Comparison of ENCODE assay signal across 13 cellular contexts in the genomic region with DNA sequence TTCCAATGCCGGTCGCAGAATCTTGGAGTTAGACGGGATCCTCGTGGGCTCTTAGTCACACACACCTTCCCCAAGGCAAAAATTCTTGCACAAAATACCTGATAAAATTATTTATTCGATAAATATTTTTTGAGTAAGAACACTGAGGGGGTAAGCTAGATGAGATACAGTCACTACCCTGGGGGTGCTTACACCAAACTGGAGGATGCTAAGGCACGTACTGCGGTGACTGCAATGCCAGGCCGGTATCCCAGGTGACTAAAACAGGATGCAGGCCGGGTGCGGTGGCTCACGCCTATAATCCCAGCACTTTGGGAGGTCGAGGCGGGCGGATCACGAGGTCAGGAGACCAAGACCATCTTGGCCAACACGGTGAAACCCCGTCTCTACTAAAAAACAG. TPM values are rescaled to one million over a fixed set of nuclear protein-coding genes. Genes with fewer than 3 reads are reported as not detected.
DNase-seq lines count a peak whose midpoint lies in the region; FAIRE-seq and TF ChIP-seq lines count a peak whose summit lies in the region.
"Had no signal": no experiment of that assay in that cellular context is flagged by ENCODE, and none has a peak within 500 bp of the region (broad histone marks: within the 10 kb centered on the region; RNA-seq: fewer than 3 reads in every experiment).

No MANE protein-coding gene starts in this region.

- no peak overlapping the region for H2AK5ac ChIP-seq in H1 (ENCODE audit: low read depth, low read length)

- BruUV-seq in OCI-LY7 (replicated peaks; lab: Mats Ljungman, UMichigan), result no TSS peak

- H3K23me2 ChIP-seq in H1 (ENCODE audit: low read depth, low read length), result peaks cover 13% of the 10 kb centered on the region; the same call in 1 of the 2 replicates

- no peak for TF ChIP-seq POLR2A in H1 (IDR thresholded peaks at IDR 0.05; ENCODE audit: control extremely low read depth in 1 of 2, low read depth in 2 of 2, low read length in 2 of 2)

- H3K9ac ChIP-seq in H1 (replicated peaks in 1 of 4; ENCODE audit: extremely low read depth in 1 of 4, low read depth in 3 of 4, low read length in 3 of 4), result no peak overlapping the region
- no peak overlapping the region for H3K9ac ChIP-seq in skeletal muscle tissue (ENCODE audit: low read depth in 1 of 3, low read length in 3 of 3)
- no peak overlapping the region for H3K9ac ChIP-seq in SK-N-SH

- TF ChIP-seq EP300 in H1 (IDR thresholded peaks at IDR 0.05; ENCODE audit: borderline replicate concordance in 1 of 2, low read depth in 2 of 2, low read length in 2 of 2) (no peak), SK-N-SH (IDR thresholded peaks at IDR 0.05; ENCODE audit: borderline replicate concordance in 1 of 2, low read depth in 1 of 2, low read length in 1 of 2) (no peak)

- peak overlapping the region; percentile 96 for H2AFZ ChIP-seq in OCI-LY7 (ENCODE audit: low read length)
- no peak overlapping the region for H2AFZ ChIP-seq in H1 (ENCODE audit: low read length)
- no peak overlapping the region for H2AFZ ChIP-seq in SK-N-SH (ENCODE audit: low read depth)

- H3K36me3 ChIP-seq in OCI-LY7 (ENCODE audit: insufficient read depth, low read length) (no peaks in the 10 kb centered on the region), H1 (ENCODE audit: control insufficient read depth in 2 of 4, insufficient read depth in 4 of 4, low read length in 3 of 4) (no peaks in the 10 kb centered on the region), skeletal muscle tissue (ENCODE audit: control insufficient read depth in 3 of 3, insufficient read depth in 3 of 3, low read length in 3 of 3) (no peaks in the 10 kb centered on the region), SK-N-SH (replicated peaks in 1 of 2; ENCODE audit: control insufficient read depth in 1 of 2, insufficient read depth in 2 of 2, low read length in 1 of 2) (no peaks in the 10 kb centered on the region)

- TF ChIP-seq RAD21 in H1 (IDR thresholded peaks at IDR 0.05 in 1 of 2, conservative IDR thresholded peaks at IDR 0.05 in 1 of 2; ENCODE audit: low read depth in 2 of 2, low read length in 2 of 2) (no peak), SK-N-SH (IDR thresholded peaks at IDR 0.05; ENCODE audit: low read length) (no peak)

- no peak overlapping the region for H3K56ac ChIP-seq in H1 (replicated peaks; ENCODE audit: insufficient read length, low read depth, low read length)

- H3K4me1 ChIP-seq in OCI-LY7 (ENCODE audit: insufficient read depth, low read length, poor library complexity, severe bottlenecking) (peaks cover 17% of the 10 kb centered on the region), H1 (replicated peaks in 1 of 4; ENCODE audit: control insufficient read depth in 3 of 4, insufficient read depth in 4 of 4, low read length in 3 of 4) (peaks cover 0 to 8% (median 4%) of the 10 kb centered on the region in 4 experiments; a peak in 6 of 7 replicates), skeletal muscle tissue (ENCODE audit: control insufficient read depth in 3 of 3, insufficient read depth in 3 of 3, low read length in 3 of 3) (peaks cover 17 to 23% (median 22%) of the 10 kb centered on the region in 3 donors), SK-N-SH (ENCODE audit: control insufficient read depth in 1 of 2, insufficient read depth in 2 of 2, low read depth in 1 of 2, low read length in 1 of 2) (peaks cover 4 to 10% of the 10 kb centered on the region in 2 experiments; a peak in 3 of 4 replicates)

- H3K9me3 ChIP-seq in OCI-LY7 (ENCODE audit: low read length) (no peaks in the 10 kb centered on the region), H1 (ENCODE audit: insufficient read depth in 2 of 2, low read depth in 1 of 2, low read length in 1 of 2) (no peaks in the 10 kb centered on the region), skeletal muscle tissue (ENCODE audit: control insufficient read depth in 3 of 3, low read length in 3 of 3) (no peaks in the 10 kb centered on the region), SK-N-SH (no peaks in the 10 kb centered on the region)

- no peak overlapping the region for H4K91ac ChIP-seq in H1 (replicated peaks; ENCODE audit: insufficient read length, low read length)

- H3K9me2 ChIP-seq in OCI-LY7 (ENCODE audit: insufficient read depth, low read length) (no peaks in the 10 kb centered on the region), SK-N-SH (no peaks in the 10 kb centered on the region)

- H3K27ac ChIP-seq in OCI-LY7 (ENCODE audit: low read depth, low read length, poor library complexity, severe bottlenecking), result no peak overlapping the region
- H3K27ac ChIP-seq in H1 (ENCODE audit: low read depth, low read length), result no peak overlapping the region
- no peak overlapping the region for H3K27ac ChIP-seq in skeletal muscle tissue (ENCODE audit: low read depth, low read length)
- H3K27ac ChIP-seq in SK-N-SH (ENCODE audit: low read depth in 2 of 2, low read length in 1 of 2), result no peak overlapping the region

- H2BK15ac ChIP-seq in H1 (ENCODE audit: low read length), result no peak overlapping the region

- H2BK5ac ChIP-seq in H1 (ENCODE audit: low read depth, low read length), result no peak overlapping the region

- no peak overlapping the region for H3K18ac ChIP-seq in H1 (ENCODE audit: extremely low read depth, low read length)

- CTCF ChIA-PET in OCI-LY7 (lab: Charles Lee; ENCODE audit: unreplicated experiment), result no interaction called here
- CTCF ChIA-PET in H1 (lab: Charles Lee; ENCODE audit: partially characterized antibody), result interaction anchor here (0.5 to 1.0 kb wide), 3 partner anchors 190 to 240 kb away, joined by 3 read pairs; no protein-coding TSS in a partner anchor
- CTCF ChIA-PET in SK-N-SH (lab: Yijun Ruan, JAX), result interaction anchor here (0.8 kb wide), 1 partner anchor 202 kb away, joined by 4 read pairs; no protein-coding TSS in a partner anchor

- H3K79me2 ChIP-seq in OCI-LY7 (ENCODE audit: insufficient read depth, low read depth, low read length) (peaks cover 27% of the 10 kb centered on the region), H1 (ENCODE audit: control insufficient read depth in 1 of 2, insufficient read depth in 2 of 2, low read length in 2 of 2) (peaks cover 7 to 28% of the 10 kb centered on the region in 2 experiments), SK-N-SH (ENCODE audit: insufficient read depth) (peaks cover 30% of the 10 kb centered on the region)

- H3K79me1 ChIP-seq in H1 (ENCODE audit: low read depth, low read length), result peaks cover 10% of the 10 kb centered on the region

- POLR2A ChIA-PET in OCI-LY7 (lab: Charles Lee), result no interaction called here
- POLR2A ChIA-PET in H1 (lab: Charles Lee; ENCODE audit: partially characterized antibody), result interaction anchor here (0.8 to 1.9 kb wide), 5 partner anchors 12 to 253 kb away, joined by 3 to 8 read pairs (median 3); no protein-coding TSS in a partner anchor
- POLR2A ChIA-PET in SK-N-SH (lab: Yijun Ruan, JAX), result no interaction called here

- H3K4me2 ChIP-seq in OCI-LY7 (ENCODE audit: low read length), result peak overlapping the region; percentile 88
- H3K4me2 ChIP-seq in H1 (ENCODE audit: insufficient read depth in 1 of 2, low read depth in 2 of 2, low read length in 2 of 2), result peak overlapping the region; percentile 95 to 100; a peak in 2 of 4 replicates
- no peak overlapping the region for H3K4me2 ChIP-seq in SK-N-SH

- no peak overlapping the region for H3K14ac ChIP-seq in H1 (ENCODE audit: insufficient read length)

- H3F3A ChIP-seq in SK-N-SH (replicated peaks; ENCODE audit: insufficient read depth), result no peaks in the 10 kb centered on the region

- no peak overlapping the region for H2BK12ac ChIP-seq in H1 (ENCODE audit: low read depth, low read length)

- FAIRE-seq in H1 (lab: Jason Lieb, UNC), result no peak
- FAIRE-seq: D721Med, endothelial cell of umbilical vein had no signal

- whole genome bisulfite sequencing in H1 (ENCODE audit: extremely low coverage in 1 of 2, insufficient coverage in 1 of 2, insufficient read length in 1 of 2, insufficient replicate concordance in 2 of 2, low coverage in 1 of 2, low lambda C conversion rate in 2 of 2, missing lambda C conversion rate in 1 of 2), 2 experiments, result 95% methylated on average over 17 of the region's 17 CpGs; no CpG with 5 or more reads in 1 of the 2 experiments
- whole genome bisulfite sequencing in SK-N-SH (ENCODE audit: low lambda C conversion rate), result 92% methylated on average over 9 of the region's 17 CpGs

- no peak overlapping the region for H3K23ac ChIP-seq in H1 (ENCODE audit: insufficient read length)

- no peak overlapping the region for H2BK20ac ChIP-seq in H1 (ENCODE audit: low read length)

- intact Hi-C loops in OCI-LY7 (cut with micrococcal nuclease; ENCODE audit: unreplicated experiment), result loop anchor here (5.0 kb wide), 1 partner anchor 46 kb away; no protein-coding TSS in a partner anchor

- H3K27me3 ChIP-seq in H1 (replicated peaks in 1 of 4; ENCODE audit: control insufficient read depth in 3 of 4, extremely low read depth in 1 of 4, insufficient read depth in 3 of 4, low read length in 3 of 4) (no peaks in the 10 kb centered on the region), skeletal muscle tissue (ENCODE audit: control insufficient read depth in 3 of 3, insufficient read depth in 3 of 3, low read length in 3 of 3) (no peaks in the 10 kb centered on the region), SK-N-SH (ENCODE audit: insufficient read depth) (no peaks in the 10 kb centered on the region)

- H3K4me3 ChIP-seq in OCI-LY7 (ENCODE audit: low read depth, low read length, poor library complexity, severe bottlenecking) (peak overlapping the region; percentile 83), H1 (ENCODE audit: extremely low read depth in 1 of 4, insufficient read depth in 2 of 4, low read depth in 3 of 4, low read length in 4 of 4) (0 out of 8 replicates have a peak overlapping the region, but pooled peaks of 1 of the 4 experiments have one; percentile 87), skeletal muscle tissue (ENCODE audit: low read length in 3 of 3) (peak overlapping the region in 2 of 3 donors; percentile 96), SK-N-SH (ENCODE audit: low read depth in 2 of 2, low read length in 1 of 2) (no peak overlapping the region)

- H4K5ac ChIP-seq in H1 (ENCODE audit: insufficient read length, low read depth, low read length), result no peak overlapping the region

- no peak overlapping the region for H2BK120ac ChIP-seq in H1 (replicated peaks; ENCODE audit: low read depth, low read length)

- no peak overlapping the region for H4K8ac ChIP-seq in H1 (ENCODE audit: extremely low read depth, insufficient read depth, low read length)

- no peak for TF ChIP-seq CTCF in OCI-LY7 (conservative IDR thresholded peaks at IDR 0.05; ENCODE audit: low read length)
- TF ChIP-seq CTCF in H1 (IDR thresholded peaks at IDR 0.05; ENCODE audit: control extremely low read depth in 1 of 3, insufficient read depth in 1 of 3, low read depth in 1 of 3, low read length in 3 of 3), result no peak
- TF ChIP-seq CTCF in SK-N-SH (IDR thresholded peaks at IDR 0.05), result no peak

- no peak overlapping the region for H3K4ac ChIP-seq in H1 (replicated peaks; ENCODE audit: insufficient read length, low read depth, low read length)

- 0 out of 2 replicates have a peak, but pooled peaks cover 5% of the 10 kb centered on the region for H4K20me1 ChIP-seq in OCI-LY7 (ENCODE audit: insufficient read depth, low read length)
- H4K20me1 ChIP-seq in H1 (replicated peaks in 1 of 2; ENCODE audit: control insufficient read depth in 1 of 2, insufficient read depth in 2 of 2, low read length in 2 of 2), result peaks cover 8 to 9% of the 10 kb centered on the region in 2 experiments
- peaks cover 23% of the 10 kb centered on the region for H4K20me1 ChIP-seq in SK-N-SH (ENCODE audit: insufficient read depth)

- DNase-seq in activated CD8-positive, alpha-beta memory T cell treated with anti-CD3 and anti-CD28 coated beads for 24 hours, result peak; percentile 52
- no peak for DNase-seq in activated CD8-positive, alpha-beta memory T cell treated with anti-CD3 and anti-CD28 coated beads, Interleukin-2, amount 50 U/mL, for 4 hours
- DNase-seq in OCI-LY7 (ENCODE audit: low spot score) (no peak), H1 (ENCODE audit: low read depth in 1 of 2, low spot score in 2 of 2) (no peak), NCI-H526 treated with DMSO at 0.1 percent for 48 hours (lab: John Stamatoyannopoulos, UW) (no peak), NCI-H2107 (lab: John Stamatoyannopoulos, UW) (no peak), SK-N-SH (no peak)
- DNase-seq: activated CD4-positive, alpha-beta T cell treated with anti-CD3 and anti-CD28 coated beads for 1 hour; NCI-H2227 treated with DMSO at 0.1 percent for 48 hours had no signal

RNA-seq across cellular contexts. Expression of gene MRTFA, which starts 1.7 kb away (rescaled TPM):
- 25.6 and 47.7 TPM in 2 replicates for total RNA-seq in OCI-LY7 (2014; rRNA removed; shearing (Covaris generic))
- total RNA-seq in OCI-LY7 (2022) (60.4 and 66.9 TPM in 2 replicates), skeletal muscle tissue (25.6 TPM)
- 37.9 and 43.1 TPM in 2 replicates for total RNA-seq in H1 (2021; fragmentation: NEBNext Ultra II Directional; extraction: Animal tissue kit (Norgen Biotek cat#: 25700))
- polyA plus RNA-seq in H1 (2011; rRNA removed) (5.4 and 12.8 TPM in 2 replicates), SK-N-SH (2012; rRNA removed) (2.9 and 5.8 TPM in 2 replicates)
- 5.5 TPM for polyA plus RNA-seq in H1 (2011; cell fraction: cytosol; rRNA removed)
- 16.9 TPM for polyA plus RNA-seq in H1 (2011; cell fraction: nucleus; rRNA removed)
- 22.7 to 30.5 TPM (median 26.3 TPM) in 4 replicates for polyA plus RNA-seq in H1 (2012, experiment 1 of 2)
- polyA plus RNA-seq in H1 (2012, experiment 2 of 2), result 26.8 TPM
- polyA plus RNA-seq in H1 (2013, experiment 1 of 2), result 14.4 TPM
- 14.6 TPM for polyA plus RNA-seq in H1 (2013, experiment 2 of 2)
- polyA minus RNA-seq in H1 (2011; rRNA and poly(A)+ RNA removed), result 15.0 and 32.6 TPM in 2 replicates
- polyA minus RNA-seq in H1 (2011; cell fraction: cytosol; rRNA and poly(A)+ RNA removed), result 37.5 TPM
- 41.3 TPM for polyA minus RNA-seq in H1 (2011; cell fraction: nucleus; rRNA and poly(A)+ RNA removed)
- polyA plus RNA-seq in SK-N-SH (2012; cell fraction: cytosol; rRNA removed), result 4.5 and 4.6 TPM in 2 replicates
- 14.4 and 18.9 TPM in 2 replicates for polyA plus RNA-seq in SK-N-SH (2012; cell fraction: nucleus; rRNA removed)

RNA-seq across cellular contexts. Expression of gene MCHR1, which starts 41.0 kb away (rescaled TPM):
- not detected in 2 replicates for total RNA-seq in OCI-LY7 (2014; rRNA removed; shearing (Covaris generic))
- not detected in 2 replicates for total RNA-seq in OCI-LY7 (2022)
- 0.91 and 1.3 TPM in 2 replicates for total RNA-seq in H1 (2021; fragmentation: NEBNext Ultra II Directional; extraction: Animal tissue kit (Norgen Biotek cat#: 25700))
- 4.6 and 7.6 TPM in 2 replicates for polyA plus RNA-seq in H1 (2011; rRNA removed)
- polyA plus RNA-seq in H1 (2011; cell fraction: cytosol; rRNA removed), result 3.5 TPM
- 3.8 TPM for polyA plus RNA-seq in H1 (2011; cell fraction: nucleus; rRNA removed)
- polyA plus RNA-seq in H1 (2012, experiment 1 of 2), result 1.8 to 3.7 TPM (median 2.5 TPM) in 4 replicates
- polyA plus RNA-seq in H1 (2012, experiment 2 of 2), result 2.9 TPM
- polyA plus RNA-seq in H1 (2013, experiment 1 of 2), result 1.4 TPM
- 1.6 TPM for polyA plus RNA-seq in H1 (2013, experiment 2 of 2)
- polyA minus RNA-seq in H1 (2011; rRNA and poly(A)+ RNA removed), result 11.0 and 14.1 TPM in 2 replicates
- polyA minus RNA-seq in H1 (2011; cell fraction: cytosol; rRNA and poly(A)+ RNA removed), result 2.1 TPM
- polyA minus RNA-seq in H1 (2011; cell fraction: nucleus; rRNA and poly(A)+ RNA removed), result 2.4 TPM
- 1.6 TPM for total RNA-seq in skeletal muscle tissue
- polyA plus RNA-seq in SK-N-SH (2012; rRNA removed), result 0.33 and 0.55 TPM in 2 replicates
- 0.09 and 0.28 TPM in 2 replicates for polyA plus RNA-seq in SK-N-SH (2012; cell fraction: cytosol; rRNA removed)
- 0.40 and 0.71 TPM in 2 replicates for polyA plus RNA-seq in SK-N-SH (2012; cell fraction: nucleus; rRNA removed)
- total RNA-seq: A673, endothelial cell of umbilical vein had no signal
- polyA plus RNA-seq: endothelial cell of umbilical vein had no signal

Comparison
In these comparisons a context has a peak if more than half of its experiments do, and no peak if none do; other contexts are left out.
1. H3K4me3 ChIP-seq: peak in OCI-LY7 (single experiment) and skeletal muscle tissue (2 of 3); none in SK-N-SH (0 of 2).